Comparison of ENCODE assay signal across 1 cellular context in the genomic region with DNA sequence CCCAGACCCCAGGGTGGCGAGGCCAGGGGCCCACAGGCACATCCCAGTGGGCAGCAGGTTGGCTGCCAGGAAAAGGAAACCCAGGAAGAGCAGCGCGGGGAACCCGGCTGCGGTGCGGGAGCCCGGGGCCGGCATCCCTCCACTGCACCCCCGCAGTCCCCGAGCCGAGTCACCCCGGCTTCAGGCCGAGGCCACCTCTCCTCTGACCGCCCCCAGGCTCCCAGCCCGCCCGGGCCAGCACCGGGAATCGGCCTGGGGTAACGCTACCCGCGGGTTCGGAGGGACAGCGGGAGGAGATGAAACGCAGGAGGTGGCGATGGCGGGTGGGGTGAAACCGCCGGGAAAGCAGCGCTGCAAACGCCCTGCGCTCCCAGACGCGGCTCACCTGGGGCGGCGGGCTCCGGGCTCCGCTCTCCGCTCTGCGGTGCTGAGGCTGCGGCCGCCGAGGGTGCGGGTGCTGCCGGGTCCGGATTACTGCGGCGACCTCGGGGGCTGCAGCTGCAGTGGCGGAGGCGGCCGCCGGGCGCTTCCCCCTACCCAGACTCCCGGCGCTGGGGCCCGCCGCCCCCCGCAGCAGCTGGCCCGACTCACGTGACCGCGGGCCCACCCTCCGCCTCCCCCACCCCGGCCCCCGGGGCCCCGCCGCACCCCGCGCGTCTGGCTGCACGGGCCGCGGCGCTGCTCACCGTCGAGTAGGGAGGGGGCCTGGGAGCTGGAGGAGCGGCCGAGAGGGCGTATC.
TF ChIP-seq lines count a peak whose summit lies in the region.

A gene with protein sequence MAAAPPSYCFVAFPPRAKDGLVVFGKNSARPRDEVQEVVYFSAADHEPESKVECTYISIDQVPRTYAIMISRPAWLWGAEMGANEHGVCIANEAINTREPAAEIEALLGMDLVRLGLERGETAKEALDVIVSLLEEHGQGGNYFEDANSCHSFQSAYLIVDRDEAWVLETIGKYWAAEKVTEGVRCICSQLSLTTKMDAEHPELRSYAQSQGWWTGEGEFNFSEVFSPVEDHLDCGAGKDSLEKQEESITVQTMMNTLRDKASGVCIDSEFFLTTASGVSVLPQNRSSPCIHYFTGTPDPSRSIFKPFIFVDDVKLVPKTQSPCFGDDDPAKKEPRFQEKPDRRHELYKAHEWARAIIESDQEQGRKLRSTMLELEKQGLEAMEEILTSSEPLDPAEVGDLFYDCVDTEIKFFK (minus strand): TSS at position 545 of the 739 bp plus-strand sequence. CDS start 20,734 bp downstream, outside the sequence.

TF ChIP-seq in K562, 482 proteins besides CTCF, POLR2A, EP300 and RAD21 (continued from another document):
- TF ChIP-seq, protein P1, sequence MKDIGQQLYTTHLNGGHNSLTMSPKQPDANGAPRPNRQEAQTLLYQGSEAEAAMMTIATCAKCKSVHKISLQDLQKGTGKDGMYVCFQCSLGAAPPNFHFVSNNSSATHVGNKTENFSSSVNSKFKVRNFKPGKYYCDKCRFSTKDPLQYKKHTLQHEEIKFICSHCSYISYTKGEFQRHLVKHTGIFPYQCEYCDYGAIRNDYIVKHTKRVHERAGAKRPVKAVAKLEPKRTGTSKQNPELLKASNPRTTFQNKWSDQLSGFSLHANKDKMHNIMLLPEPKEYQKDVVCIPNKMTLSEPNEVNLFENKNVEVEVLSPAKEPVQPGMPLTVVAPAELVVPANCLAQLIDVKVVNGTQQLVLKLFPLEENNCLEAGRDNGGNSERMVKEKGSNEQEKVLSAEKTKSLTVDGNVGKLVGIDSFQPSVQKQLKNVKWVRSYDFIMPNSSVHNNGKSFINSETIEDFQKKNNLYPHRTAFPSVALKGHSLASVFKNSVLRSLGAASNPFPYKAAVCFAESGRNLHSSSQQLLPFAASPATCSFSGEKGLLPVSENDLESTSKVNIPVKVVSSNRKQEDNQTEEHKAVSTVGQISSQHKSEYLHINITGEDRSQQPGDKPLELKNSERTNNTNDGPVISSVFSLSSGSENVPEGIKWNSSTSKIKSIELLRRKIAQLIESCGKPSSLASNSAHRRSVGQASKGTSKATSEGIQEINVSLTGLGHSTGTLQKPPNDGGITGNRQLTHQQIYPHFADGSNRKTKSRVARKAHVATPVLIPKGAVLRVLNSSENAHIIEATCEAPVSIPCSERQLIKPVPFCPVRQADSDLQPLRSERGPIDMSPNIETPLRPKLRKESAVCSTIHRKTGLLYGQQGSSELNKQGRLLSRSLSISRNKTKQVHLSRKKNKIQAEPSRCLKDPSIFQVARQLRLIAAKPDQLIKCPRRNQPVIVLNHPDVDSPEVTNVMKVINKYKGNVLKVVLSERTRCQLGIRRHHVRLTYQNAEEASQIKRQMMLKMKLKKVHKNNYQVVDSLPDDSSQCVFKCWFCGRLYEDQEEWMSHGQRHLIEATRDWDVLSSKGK (CRISPR knock-in tag; IDR thresholded peaks at IDR 0.05), result no peak
- TF ChIP-seq CBFA2T2 (conservative IDR thresholded peaks at IDR 0.05), result no peak
- no peak for TF ChIP-seq ZNF212 (CRISPR knock-in tag; IDR thresholded peaks at IDR 0.05)
- no peak for TF ChIP-seq ZNF140 (CRISPR knock-in tag; IDR thresholded peaks at IDR 0.05)
- TF ChIP-seq, protein P2, sequence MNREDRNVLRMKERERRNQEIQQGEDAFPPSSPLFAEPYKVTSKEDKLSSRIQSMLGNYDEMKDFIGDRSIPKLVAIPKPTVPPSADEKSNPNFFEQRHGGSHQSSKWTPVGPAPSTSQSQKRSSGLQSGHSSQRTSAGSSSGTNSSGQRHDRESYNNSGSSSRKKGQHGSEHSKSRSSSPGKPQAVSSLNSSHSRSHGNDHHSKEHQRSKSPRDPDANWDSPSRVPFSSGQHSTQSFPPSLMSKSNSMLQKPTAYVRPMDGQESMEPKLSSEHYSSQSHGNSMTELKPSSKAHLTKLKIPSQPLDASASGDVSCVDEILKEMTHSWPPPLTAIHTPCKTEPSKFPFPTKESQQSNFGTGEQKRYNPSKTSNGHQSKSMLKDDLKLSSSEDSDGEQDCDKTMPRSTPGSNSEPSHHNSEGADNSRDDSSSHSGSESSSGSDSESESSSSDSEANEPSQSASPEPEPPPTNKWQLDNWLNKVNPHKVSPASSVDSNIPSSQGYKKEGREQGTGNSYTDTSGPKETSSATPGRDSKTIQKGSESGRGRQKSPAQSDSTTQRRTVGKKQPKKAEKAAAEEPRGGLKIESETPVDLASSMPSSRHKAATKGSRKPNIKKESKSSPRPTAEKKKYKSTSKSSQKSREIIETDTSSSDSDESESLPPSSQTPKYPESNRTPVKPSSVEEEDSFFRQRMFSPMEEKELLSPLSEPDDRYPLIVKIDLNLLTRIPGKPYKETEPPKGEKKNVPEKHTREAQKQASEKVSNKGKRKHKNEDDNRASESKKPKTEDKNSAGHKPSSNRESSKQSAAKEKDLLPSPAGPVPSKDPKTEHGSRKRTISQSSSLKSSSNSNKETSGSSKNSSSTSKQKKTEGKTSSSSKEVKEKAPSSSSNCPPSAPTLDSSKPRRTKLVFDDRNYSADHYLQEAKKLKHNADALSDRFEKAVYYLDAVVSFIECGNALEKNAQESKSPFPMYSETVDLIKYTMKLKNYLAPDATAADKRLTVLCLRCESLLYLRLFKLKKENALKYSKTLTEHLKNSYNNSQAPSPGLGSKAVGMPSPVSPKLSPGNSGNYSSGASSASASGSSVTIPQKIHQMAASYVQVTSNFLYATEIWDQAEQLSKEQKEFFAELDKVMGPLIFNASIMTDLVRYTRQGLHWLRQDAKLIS (CRISPR knock-in tag; IDR thresholded peaks at IDR 0.05), result no peak
- TF ChIP-seq RHOXF2B (CRISPR knock-in tag; conservative IDR thresholded peaks at IDR 0.05), result no peak
- TF ChIP-seq, protein P3, sequence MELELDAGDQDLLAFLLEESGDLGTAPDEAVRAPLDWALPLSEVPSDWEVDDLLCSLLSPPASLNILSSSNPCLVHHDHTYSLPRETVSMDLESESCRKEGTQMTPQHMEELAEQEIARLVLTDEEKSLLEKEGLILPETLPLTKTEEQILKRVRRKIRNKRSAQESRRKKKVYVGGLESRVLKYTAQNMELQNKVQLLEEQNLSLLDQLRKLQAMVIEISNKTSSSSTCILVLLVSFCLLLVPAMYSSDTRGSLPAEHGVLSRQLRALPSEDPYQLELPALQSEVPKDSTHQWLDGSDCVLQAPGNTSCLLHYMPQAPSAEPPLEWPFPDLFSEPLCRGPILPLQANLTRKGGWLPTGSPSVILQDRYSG (tag; conservative IDR thresholded peaks at IDR 0.05; ENCODE audit: low read depth), result no peak
- TF ChIP-seq ARHGAP35 (IDR thresholded peaks at IDR 0.05; ENCODE audit: partially characterized antibody), result no peak
- TF ChIP-seq ZNF354B (CRISPR knock-in tag; IDR thresholded peaks at IDR 0.05), result no peak
TF ChIP-seq in K562: peak in this region for 0.
